Comparison of ENCODE assay signal across 8 cellular contexts in genomic region chr16:19524356-19524865, GRCh38. TPM values are rescaled to one million over a fixed set of nuclear protein-coding genes. Genes with fewer than 3 reads are reported as not detected.
DNase-seq lines count a peak whose midpoint lies in the region; ATAC-seq and TF ChIP-seq lines count a peak whose summit lies in the region.

No MANE protein-coding gene starts in this region.

- no peak overlapping the region for H2BK12ac ChIP-seq in trophoblast cell (ENCODE audit: low read length)

- peak overlapping the region; percentile 14 for H2BK5ac ChIP-seq in trophoblast cell (ENCODE audit: low read depth, low read length, poor library complexity)

- no peak overlapping the region for H4K91ac ChIP-seq in trophoblast cell (ENCODE audit: low read depth, low read length)

- peak overlapping the region; percentile 34 for H4K8ac ChIP-seq in trophoblast cell (ENCODE audit: low read depth, low read length)

- no peaks in the 10 kb centered on the region for H3K9me3 ChIP-seq in BE2C
- H3K9me3 ChIP-seq in cardiac muscle cell (ENCODE audit: low read depth), result no peaks in the 10 kb centered on the region
- peaks cover 2% of the 10 kb centered on the region for H3K9me3 ChIP-seq in trophoblast cell (ENCODE audit: insufficient read depth, low read depth, low read length)

- peaks cover 3% of the 10 kb centered on the region; the same call in 1 of the 2 replicates for H3K4me1 ChIP-seq in BE2C
- peaks cover 11% of the 10 kb centered on the region for H3K4me1 ChIP-seq in cardiac muscle cell (ENCODE audit: low read depth)
- peaks cover 0 to 2% of the 10 kb centered on the region in 2 experiments for H3K4me1 ChIP-seq in trophoblast cell (ENCODE audit: control insufficient read depth in 1 of 2, insufficient read depth in 2 of 2, low read length in 2 of 2)

- H3K4ac ChIP-seq in trophoblast cell (ENCODE audit: low read depth, low read length), result no peak overlapping the region

- H3K9ac ChIP-seq in trophoblast cell (ENCODE audit: low read length), result peak overlapping the region; percentile 67

- no peak overlapping the region for H3K18ac ChIP-seq in trophoblast cell (ENCODE audit: low read length)

- intact Hi-C loops in activated CD4-positive, alpha-beta memory T cell treated with anti-CD3 and anti-CD28 coated beads for 36 hours (cut with micrococcal nuclease), result loop anchor here (5.0 kb wide), 3 partner anchors 407 to 722 kb away; partner anchors contain the start of genes ARL6IP1 and COQ7

- H3K14ac ChIP-seq in trophoblast cell (ENCODE audit: low read length), result no peak overlapping the region

- H3K23ac ChIP-seq in trophoblast cell (ENCODE audit: low read length), result no peak overlapping the region

- peaks cover 7% of the 10 kb centered on the region for H3K79me1 ChIP-seq in trophoblast cell (ENCODE audit: low read length)

- H3K4me3 Mint-ChIP-seq in activated CD4-positive, alpha-beta memory T cell treated with anti-CD3 and anti-CD28 coated beads for 36 hours, result peak overlapping the region; percentile 89

- no peak for ATAC-seq in HG03457 (IDR thresholded peaks at IDR 0.05; ENCODE audit: unreplicated experiment)

- H3K4me3 ChIP-seq in BE2C (ENCODE audit: low read depth, low read length) (peak overlapping the region; percentile 97), HL-60 (replicated peaks; ENCODE audit: insufficient read depth, low read length) (peak overlapping the region; percentile 99), cardiac muscle cell (peak overlapping the region; percentile 94), trophoblast cell (ENCODE audit: low read depth, low read length) (peak overlapping the region; percentile 98)

- H3K4me1 Mint-ChIP-seq in activated CD4-positive, alpha-beta memory T cell treated with anti-CD3 and anti-CD28 coated beads for 36 hours (ENCODE audit: low read depth), result peaks cover 27% of the 10 kb centered on the region

- peak overlapping the region; percentile 71 for H3K4me2 ChIP-seq in trophoblast cell (ENCODE audit: low read length)

- H2AFZ ChIP-seq in trophoblast cell (ENCODE audit: insufficient read depth, low read length, poor library complexity), result peak overlapping the region; percentile 76

- CTCF ChIA-PET in activated CD4-positive, alpha-beta memory T cell treated with anti-CD3 and anti-CD28 coated beads for 36 hours (lab: Charles Lee), result interaction anchor here (0.6 to 4.1 kb wide), 7 partner anchors 18 to 452 kb away, joined by 3 to 35 read pairs (median 3); partner anchors contain the start of gene VPS35L

- no CpG with 5 or more reads among the region's 18 CpGs for WGBS in trophoblast cell (ENCODE audit: extremely low coverage, insufficient coverage, insufficient read length)

- H2BK120ac ChIP-seq in trophoblast cell (ENCODE audit: insufficient read depth, low read length, poor library complexity), result no peak overlapping the region

- H3K36me3 Mint-ChIP-seq in activated CD4-positive, alpha-beta memory T cell treated with anti-CD3 and anti-CD28 coated beads for 36 hours, result peaks cover 11% of the 10 kb centered on the region

- H3K27me3 Mint-ChIP-seq in activated CD4-positive, alpha-beta memory T cell treated with anti-CD3 and anti-CD28 coated beads for 36 hours, result no peaks in the 10 kb centered on the region

- no peaks in the 10 kb centered on the region for H3K27me3 ChIP-seq in BE2C
- H3K27me3 ChIP-seq in HL-60 (ENCODE audit: insufficient read depth, poor library complexity, severe bottlenecking), result no peaks in the 10 kb centered on the region
- H3K27me3 ChIP-seq in cardiac muscle cell, result no peaks in the 10 kb centered on the region
- H3K27me3 ChIP-seq in trophoblast cell (ENCODE audit: insufficient read depth, low read length), result no peaks in the 10 kb centered on the region

- H2AK5ac ChIP-seq in trophoblast cell (ENCODE audit: low read length), result no peak overlapping the region

- TF ChIP-seq CTCF in BE2C (IDR thresholded peaks at IDR 0.05; ENCODE audit: low read depth, low read length) (no peak), HL-60 (IDR thresholded peaks at IDR 0.05; ENCODE audit: insufficient read depth, low read length) (no peak), cardiac muscle cell (IDR thresholded peaks at IDR 0.05; ENCODE audit: low read depth, low read length) (no peak)

- DNase-seq in BE2C (no peak), HL-60 (ENCODE audit: low read depth in 1 of 2, low spot score in 1 of 2) (peak in 1 of 2 experiments; percentile 33), cardiac muscle cell (ENCODE audit: low read depth in 1 of 2, low spot score in 1 of 2) (peak in 1 of 2 donors; percentile 8), trophoblast cell (no peak)
- DNase-seq in activated CD4-positive, alpha-beta memory T cell treated with anti-CD3 and anti-CD28 coated beads for 36 hours, result no peak
- DNase-seq in stimulated activated CD4-positive, alpha-beta T cell treated with anti-CD3 and anti-CD28 coated beads, Interleukin-15, amount 100 ng/mL, for 24 hours, result no peak
- no peak for DNase-seq in effector CD4-positive, alpha-beta T cell

- H3K27ac Mint-ChIP-seq in activated CD4-positive, alpha-beta memory T cell treated with anti-CD3 and anti-CD28 coated beads for 36 hours, result peak overlapping the region; percentile 64

- POLR2A ChIA-PET in activated CD4-positive, alpha-beta memory T cell treated with anti-CD3 and anti-CD28 coated beads for 36 hours (lab: Charles Lee), result interaction anchor here (0.8 to 3.7 kb wide), 4 partner anchors 9 to 457 kb away, joined by 3 to 33 read pairs (median 3); partner anchors contain the start of genes COQ7 and VPS35L

- peaks cover 6% of the 10 kb centered on the region for H3K79me2 ChIP-seq in trophoblast cell (ENCODE audit: control insufficient read depth, insufficient read depth, low read length, poor library complexity)

- H3K9me3 Mint-ChIP-seq in activated CD4-positive, alpha-beta memory T cell treated with anti-CD3 and anti-CD28 coated beads for 36 hours, result no peaks in the 10 kb centered on the region

- no peak overlapping the region for H4K12ac ChIP-seq in trophoblast cell (ENCODE audit: low read depth, low read length)

- peaks cover 17% of the 10 kb centered on the region for H3K36me3 ChIP-seq in BE2C
- peaks cover 11% of the 10 kb centered on the region for H3K36me3 ChIP-seq in cardiac muscle cell
- peaks cover 2% of the 10 kb centered on the region in 2 experiments for H3K36me3 ChIP-seq in trophoblast cell (ENCODE audit: control insufficient read depth in 1 of 2, insufficient read depth in 2 of 2, low read length in 2 of 2)

- H3K27ac ChIP-seq in HL-60 (replicated peaks), result peak overlapping the region; percentile 89
- peak overlapping the region; percentile 29 for H3K27ac ChIP-seq in cardiac muscle cell
- H3K27ac ChIP-seq in trophoblast cell (ENCODE audit: low read depth, low read length), result no peak overlapping the region

RNA-seq across cellular contexts. Expression of gene CCP110, which starts 0.7 kb away (rescaled TPM):
- 47.2 TPM for polyA plus RNA-seq in BE2C (2012; ENCODE audit: insufficient read depth, insufficient read length, low read depth)
- 10 to 100 TPM; 21.7 to 26.3 TPM for total RNA-seq in activated CD4-positive, alpha-beta memory T cell treated with anti-CD3 and anti-CD28 coated beads for 36 hours
- 6.4 and 11.7 TPM in 2 replicates for total RNA-seq in cardiac muscle cell
- polyA plus RNA-seq in cardiac muscle cell, result 8.6 and 11.9 TPM in 2 replicates
- polyA plus RNA-seq in trophoblast cell (2013), result 5.9 and 6.5 TPM in 2 replicates

RNA-seq across cellular contexts. Expression of gene GDE1, which starts 2.5 kb away (rescaled TPM):
- polyA plus RNA-seq in BE2C (2012; ENCODE audit: insufficient read depth, insufficient read length, low read depth), result 89.5 TPM
- total RNA-seq in activated CD4-positive, alpha-beta memory T cell treated with anti-CD3 and anti-CD28 coated beads for 36 hours, result 10 to 100 TPM; 18.4 to 19.0 TPM
- total RNA-seq in cardiac muscle cell, result 52.7 and 82.3 TPM in 2 replicates
- 67.5 and 84.6 TPM in 2 replicates for polyA plus RNA-seq in cardiac muscle cell
- 55.3 and 55.7 TPM in 2 replicates for polyA plus RNA-seq in trophoblast cell (2013)

RNA-seq across cellular contexts. Expression of gene VPS35L, which starts 31.1 kb away (rescaled TPM):
- polyA plus RNA-seq in BE2C (2012; ENCODE audit: insufficient read depth, insufficient read length, low read depth), result 29.8 TPM
- total RNA-seq in activated CD4-positive, alpha-beta memory T cell treated with anti-CD3 and anti-CD28 coated beads for 36 hours, result 10 to 100 TPM; 33.9 to 38.0 TPM
- total RNA-seq in cardiac muscle cell, result 31.5 and 32.5 TPM in 2 replicates
- polyA plus RNA-seq in cardiac muscle cell, result 61.6 and 63.0 TPM in 2 replicates
- polyA plus RNA-seq in trophoblast cell (2013), result 36.5 and 40.2 TPM in 2 replicates
